Comparison of ENCODE assay signal across 8 cellular contexts in the genomic region with DNA sequence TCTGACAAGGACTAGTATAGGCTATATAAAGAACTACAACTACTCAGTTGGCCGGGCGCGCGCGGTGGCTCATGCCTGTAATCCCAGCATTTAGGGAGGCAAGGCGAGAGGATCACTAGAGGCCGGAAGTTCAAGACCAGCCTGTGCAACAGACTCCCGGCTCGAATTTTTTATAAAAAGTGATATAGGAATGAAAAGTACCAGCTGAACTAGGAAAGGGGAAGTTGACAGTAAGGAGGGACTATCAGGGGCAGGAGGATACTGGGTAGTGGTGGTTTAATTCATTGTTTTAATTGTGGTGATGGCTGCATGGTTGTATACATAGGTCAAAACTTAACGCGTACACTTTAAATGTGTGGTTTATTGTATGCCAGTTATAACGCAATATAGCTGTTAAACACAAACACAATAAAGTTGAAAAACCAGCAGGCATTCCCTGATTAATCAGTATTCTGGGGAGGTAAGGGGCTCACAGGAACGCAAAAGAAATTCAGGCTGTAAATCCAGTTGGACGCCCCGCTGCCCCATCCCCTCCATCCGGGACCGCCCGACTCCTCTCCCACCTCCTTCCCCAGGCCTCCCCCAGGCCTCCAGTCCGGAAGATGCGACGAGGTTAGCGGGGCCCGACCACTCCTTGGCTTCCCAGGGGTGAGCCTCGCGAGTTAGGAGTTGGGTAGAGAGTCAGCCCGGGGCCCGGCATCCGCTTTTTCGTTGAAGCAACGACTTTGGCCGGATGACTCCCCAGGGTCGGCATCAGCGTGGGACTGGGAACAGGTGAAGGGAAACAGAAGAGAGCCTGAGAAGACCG. TPM values are rescaled to one million over a fixed set of nuclear protein-coding genes. Genes with fewer than 3 reads are reported as not detected.
A peak's percentile ranks its signal among the peaks of the same experiment; 100 is the strongest.
DNase-seq lines count a peak whose midpoint lies in the region; ATAC-seq and TF ChIP-seq lines count a peak whose summit lies in the region.

No MANE protein-coding gene starts in this region.

- H3K4me3 Mint-ChIP-seq in CD14-positive monocyte: no peak overlapping the region

- TF ChIP-seq POLR2A in upper lobe of left lung (IDR thresholded peaks at IDR 0.05): peak in 3 of 4 donors; percentile 23 to 70 (median 48)

- no peak for TF ChIP-seq EP300 in upper lobe of left lung (IDR thresholded peaks at IDR 0.05)

- H3K4me3 ChIP-seq in fibroblast of villous mesenchyme (ENCODE audit: low read depth, low read length): peak overlapping the region; percentile 80
- peak overlapping the region; percentile 76 to 99 (median 97) for H3K4me3 ChIP-seq in upper lobe of left lung

- H3K27me3 Mint-ChIP-seq in CD14-positive monocyte (ENCODE audit: low read depth in 3 of 3): peaks cover 0 to 4% (median 0%) of the 10 kb centered on the region in 3 donors

- H3K27ac Mint-ChIP-seq in CD14-positive monocyte: peak overlapping the region in 1 of 7 donors; percentile 99

- peaks cover 11 to 27% (median 14%) of the 10 kb centered on the region in 4 donors for H3K4me1 ChIP-seq in upper lobe of left lung

- no peaks in the 10 kb centered on the region for H3K27me3 ChIP-seq in upper lobe of left lung

- 15 to 32% methylated on average over 16 to 34 of the region's 34 CpGs for WGBS in upper lobe of left lung, 2 donors

- TF ChIP-seq CTCF in CD14-positive monocyte (IDR thresholded peaks at IDR 0.05) (no peak), fibroblast of villous mesenchyme (IDR thresholded peaks at IDR 0.05; ENCODE audit: insufficient read depth, low read depth, low read length) (no peak), upper lobe of left lung (IDR thresholded peaks at IDR 0.05) (no peak)

- DNase-seq in CD14-positive monocyte (ENCODE audit: low spot score): peak; percentile 64
- peak; percentile 63 for DNase-seq in GM19238 (ENCODE audit: insufficient read length, low spot score)
- DNase-seq in NOMO-1 treated with DMSO at 0.1 percent for 48 hours (lab: John Stamatoyannopoulos, UW; ENCODE audit: unreplicated experiment): peak; percentile 77
- peak; percentile 80 for DNase-seq in activated T-cell treated with anti-CD3 and anti-CD28 coated beads, Interleukin-2, amount 50 U/mL, for 1 hour
- DNase-seq in fibroblast of villous mesenchyme (ENCODE audit: low read depth): no peak
- peak; percentile 89 for DNase-seq in occipital lobe (lab: John Stamatoyannopoulos, UW)
- peak in 1 of 2 donors; percentile 87 for DNase-seq in upper lobe of left lung

- H3K36me3 ChIP-seq in upper lobe of left lung: peaks cover 0 to 5% (median 0%) of the 10 kb centered on the region in 4 donors

- H3K9me3 Mint-ChIP-seq in CD14-positive monocyte: peaks cover 0 to 1% (median 0%) of the 10 kb centered on the region in 7 donors

- peaks cover 10% of the 10 kb centered on the region for H3K4me1 Mint-ChIP-seq in CD14-positive monocyte

- peaks cover 7 to 14% of the 10 kb centered on the region in 2 donors for H3K36me3 Mint-ChIP-seq in CD14-positive monocyte

- peak; percentile 55 for ATAC-seq in HG03280 (IDR thresholded peaks at IDR 0.05; ENCODE audit: unreplicated experiment)
- peak; percentile 93 for ATAC-seq in upper lobe of left lung (ENCODE audit: low FRiP score in 2 of 2)

- intact Hi-C loops in CD14-positive monocyte (cut with micrococcal nuclease): loop anchor here in 1 of 2 donors (2.0 to 5.0 kb wide), 2 partner anchors 43 to 284 kb away; a partner anchor contains a TSS

- H3K27ac ChIP-seq in upper lobe of left lung: peak overlapping the region; percentile 86 to 93 (median 92)

- H3K9me3 ChIP-seq in upper lobe of left lung: no peaks in the 10 kb centered on the region

RNA-seq across cellular contexts. Expression of a gene that starts 0.7 kb away (rescaled TPM):
- polyA plus RNA-seq in CD14-positive monocyte: 1 to 10 TPM; 5.2 to 6.3 TPM
- 14.8 and 16.0 TPM in 2 replicates for total RNA-seq in fibroblast of villous mesenchyme
- 31.5 TPM for total RNA-seq in occipital lobe
- 10 to 100 TPM in 5 of 6 donors, 1 to 10 TPM in 1; 6.7 to 22.5 (median 14.6) TPM for total RNA-seq in upper lobe of left lung

RNA-seq across cellular contexts. Expression of a gene that starts 42.9 kb away (rescaled TPM):
- polyA plus RNA-seq in CD14-positive monocyte: 10 to 100 TPM; 56.2 to 77.3 TPM
- total RNA-seq in fibroblast of villous mesenchyme (3.9 and 7.4 TPM in 2 replicates), occipital lobe (4.8 TPM), upper lobe of left lung (10 to 100 TPM; 13.6 to 44.9 (median 25.4) TPM)

RNA-seq across cellular contexts. Expression of a gene that starts 59.6 kb away (rescaled TPM):
- polyA plus RNA-seq in CD14-positive monocyte: 1 to 10 TPM; 2.7 to 5.4 TPM
- total RNA-seq in fibroblast of villous mesenchyme (43.5 and 63.9 TPM in 2 replicates), occipital lobe (89.4 TPM), upper lobe of left lung (10 to 100 TPM; 11.5 to 45.4 (median 27.8) TPM)
